In genomic region chr3:49734752-49735151, GRCh38 we compare ENCODE assay signal across 32 cellular contexts. TPM values are rescaled to one million over a fixed set of nuclear protein-coding genes. Genes with fewer than 3 reads are reported as not detected.
"Had no signal": no experiment of that assay in that cellular context is flagged by ENCODE, and none has a peak within 500 bp of the region (broad histone marks: within the 10 kb centered on the region; RNA-seq: fewer than 3 reads in every experiment).

No MANE protein-coding gene starts in this region.

- H3K27ac ChIP-seq: heart left ventricle, left lung, lower lobe of right lung, pancreas, prostate gland, sigmoid colon, suprapubic skin, tibial nerve, upper lobe of left lung, vagina had no signal

- DNase-seq: glutamatergic neuron; heart left ventricle; hypothalamus; left lung; lower lobe of right lung; mammary epithelial cell; mesendoderm; naive thymus-derived CD4-positive, alpha-beta T cell; nucleus accumbens; pancreas; posterior cingulate gyrus; retina; right cardiac atrium; sigmoid colon; stimulated activated CD4-positive, alpha-beta T cell treated with anti-CD3 and anti-CD28 coated beads, Interleukin-1b, Interleukin-23, amount 100 ng/mL, for 48 hours; stimulated activated CD4-positive, alpha-beta T cell treated with anti-CD3 and anti-CD28 coated beads, Interleukin-2, amount 100 ng/mL, for 48 hours; stimulated activated CD4-positive, alpha-beta T cell treated with anti-CD3 and anti-CD28 coated beads, Interleukin-4, amount 100 ng/mL, for 4 hours; stimulated activated CD8-positive, alpha-beta memory T cell treated with anti-CD3 and anti-CD28 coated beads, Interleukin-4, amount 100 ng/mL, for 48 hours; stimulated activated naive B cell treated with anti-CD40 and anti-IgM and Interleukin-4, amounts not matched to agents 10 μg/mL and 1 μg/mL and 100 μg/mL, for 72 hours; stimulated activated naive CD8-positive, alpha-beta T cell treated with anti-CD3 and anti-CD28 coated beads, Interleukin-15, Interleukin-2, amounts not matched to agents 100 U/mL and 50 U/mL, for 24 hours had no signal

- FAIRE-seq: pancreas had no signal

- H3K4me1 ChIP-seq: lower lobe of right lung, pancreas, prostate gland, sigmoid colon, suprapubic skin, vagina had no signal

- ATAC-seq: heart left ventricle; left lung; lower lobe of right lung; naive thymus-derived CD4-positive, alpha-beta T cell; natural killer cell treated with Interleukin-12 subunit alpha and Interleukin-12 subunit beta and Interleukin-15 and Interleukin-18, amount 100 ng/mL, for 72 hours; right cardiac atrium; stimulated activated naive B cell treated with anti-CD40 and anti-IgM and Interleukin-4, amounts not matched to agents 10 μg/mL and 1 μg/mL and 100 μg/mL, for 72 hours; stimulated activated naive CD8-positive, alpha-beta T cell treated with anti-CD3 and anti-CD28 coated beads, Interleukin-15, Interleukin-2, amounts not matched to agents 100 U/mL and 50 U/mL, for 24 hours had no signal

- H3K9me3 ChIP-seq: heart left ventricle, left lung, lower lobe of right lung, pancreas, prostate gland, sigmoid colon, suprapubic skin, tibial nerve, upper lobe of left lung, vagina had no signal

- H3K27ac Mint-ChIP-seq: mesothelial cell of epicardium; natural killer cell treated with Interleukin-12 subunit alpha and Interleukin-12 subunit beta and Interleukin-15 and Interleukin-18, amount 100 ng/mL, for 72 hours; stimulated activated naive B cell treated with anti-CD40 and anti-IgM and Interleukin-4, amounts not matched to agents 10 μg/mL and 1 μg/mL and 100 μg/mL, for 72 hours had no signal

- H3K27me3 ChIP-seq: heart left ventricle, left lung, pancreas, sigmoid colon, suprapubic skin, tibial nerve, upper lobe of left lung, vagina had no signal

- H3K4me3 ChIP-seq: heart left ventricle, left lung, lower lobe of right lung, pancreas, prostate gland, sigmoid colon, smooth muscle cell, suprapubic skin, tibial nerve, upper lobe of left lung, vagina had no signal

- H3K4me1 Mint-ChIP-seq: mesothelial cell of epicardium, neural crest cell had no signal

- H3K9me3 Mint-ChIP-seq: mesothelial cell of epicardium; naive thymus-derived CD4-positive, alpha-beta T cell; natural killer cell treated with Interleukin-12 subunit alpha and Interleukin-12 subunit beta and Interleukin-15 and Interleukin-18, amount 100 ng/mL, for 72 hours; neural crest cell had no signal

- H3K4me3 Mint-ChIP-seq: mesothelial cell of epicardium; naive thymus-derived CD4-positive, alpha-beta T cell; natural killer cell treated with Interleukin-12 subunit alpha and Interleukin-12 subunit beta and Interleukin-15 and Interleukin-18, amount 100 ng/mL, for 72 hours; neural crest cell; stimulated activated naive B cell treated with anti-CD40 and anti-IgM and Interleukin-4, amounts not matched to agents 10 μg/mL and 1 μg/mL and 100 μg/mL, for 72 hours had no signal

- H3K4me2 ChIP-seq: smooth muscle cell had no signal

RNA-seq across cellular contexts. Expression of gene AMIGO3, which starts 15.3 kb away (rescaled TPM):
- total RNA-seq: kidney epithelial cell, liver, lower lobe of right lung, pancreas, urinary bladder, vagina had no signal
- polyA plus RNA-seq: mammary epithelial cell had no signal
